In the genomic region with DNA sequence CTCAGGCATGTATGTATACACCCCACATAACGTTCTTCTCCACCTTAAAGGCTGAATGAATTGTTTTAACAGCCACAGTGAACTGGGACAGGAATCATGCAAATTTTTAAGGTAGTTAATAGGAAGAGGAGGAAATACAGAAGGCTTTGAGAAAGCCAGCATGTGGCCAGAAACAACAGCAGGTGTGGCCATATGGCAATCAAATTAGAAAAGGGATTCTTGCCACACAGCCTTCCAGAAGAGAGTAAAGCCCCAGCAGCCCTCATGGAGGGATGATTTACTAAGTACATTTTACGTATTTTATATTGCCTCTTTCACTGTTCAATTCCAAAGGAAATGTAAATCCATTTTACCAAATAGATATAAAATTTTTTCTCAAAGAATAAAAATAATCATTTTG, we compare ENCODE assay signal across 17 cellular contexts.
DNase-seq lines count a peak whose midpoint lies in the region; ATAC-seq, FAIRE-seq and TF ChIP-seq lines count a peak whose summit lies in the region.
"Had no signal": no experiment of that assay in that cellular context is flagged by ENCODE, and none has a peak within 500 bp of the region (broad histone marks: within the 10 kb centered on the region; RNA-seq: fewer than 3 reads in every experiment).

No MANE protein-coding gene starts in this region.

- no peak for ATAC-seq in HG02840 (IDR thresholded peaks at IDR 0.05; ENCODE audit: low FRiP score, unreplicated experiment)
- ATAC-seq: gastrocnemius medialis, pancreas, right cardiac atrium, SK-N-SH treated with all-trans-retinoic acid at 6 μM for 48 hours had no signal

- peak; percentile 91 for FAIRE-seq in D721Med (lab: Jason Lieb, UNC)

- DNase-seq in D721Med (ENCODE audit: insufficient read length, low spot score) (no peak), NCI-H1417 treated with DMSO at 0.1 percent for 48 hours (lab: John Stamatoyannopoulos, UW) (peak; percentile 9), NCI-H526 (lab: John Stamatoyannopoulos, UW) (peak; percentile 86 to 87), cerebellum (ENCODE audit: low spot score) (peak; percentile 70), ureter (ENCODE audit: low spot score) (no peak), AML-193 (lab: John Stamatoyannopoulos, UW) (no peak), NCI-H1436 (lab: John Stamatoyannopoulos, UW) (no peak)
- DNase-seq: activated CD4-positive, alpha-beta T cell treated with anti-CD3 and anti-CD28 coated beads, Interleukin-2, amount 50 U/mL, for 4 hours; activated CD8-positive, alpha-beta memory T cell treated with anti-CD3 and anti-CD28 coated beads, Interleukin-2, amount 50 U/mL, for 4 hours; activated naive CD4-positive, alpha-beta T cell treated with anti-CD3 and anti-CD28 coated beads, Interleukin-2, amount 50 U/mL, for 16 hours; gastrocnemius medialis; islet precursor cell; pancreas; right cardiac atrium; stimulated activated naive CD4-positive, alpha-beta T cell treated with Interleukin-2 at 50 U/mL for 16 hours had no signal

- TF ChIP-seq CTCF in D721Med (IDR thresholded peaks at IDR 0.05; ENCODE audit: insufficient read depth, missing control alignments), result no peak

Comparison
In these comparisons a context has a peak if more than half of its experiments do, and no peak if none do; other contexts are left out.
1. DNase-seq: peak in NCI-H1417 treated with DMSO at 0.1 percent for 48 hours (single experiment), NCI-H526 (2 of 2) and cerebellum (single experiment); none in D721Med (single experiment), ureter (single experiment), AML-193 (0 of 2) and NCI-H1436 (single experiment).